15 cellular contexts compared by ENCODE assay signal in the genomic region with DNA sequence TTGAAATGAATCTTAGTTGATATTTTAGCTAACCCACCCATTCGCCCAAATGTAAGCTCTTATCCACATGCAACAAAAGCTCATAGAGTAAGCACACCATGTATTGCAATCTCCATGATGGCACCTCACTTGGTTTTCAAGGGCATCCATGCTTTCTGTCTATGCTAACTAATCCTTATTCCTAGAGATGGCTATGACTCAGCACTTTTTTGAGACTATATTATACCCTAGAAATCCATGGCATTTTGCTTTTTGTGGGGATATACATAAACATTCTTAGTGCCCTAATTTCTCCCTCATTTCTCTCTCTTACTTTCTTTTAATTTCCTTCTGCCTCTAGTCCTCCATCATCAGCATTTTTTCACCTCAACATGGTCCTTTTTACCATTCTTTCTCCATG.
"Had no signal": no experiment of that assay in that cellular context is flagged by ENCODE, and none has a peak within 500 bp of the region (broad histone marks: within the 10 kb centered on the region; RNA-seq: fewer than 3 reads in every experiment).

No MANE protein-coding gene starts in this region.

- H3K27me3 ChIP-seq: colonic mucosa, gastroesophageal sphincter, heart right ventricle, ovary had no signal

- H3K9me3 ChIP-seq: colonic mucosa, gastroesophageal sphincter had no signal

- H3K36me3 ChIP-seq: colonic mucosa, gastroesophageal sphincter, heart right ventricle, ovary had no signal

- H3K4me1 ChIP-seq: colonic mucosa, heart right ventricle had no signal

- H3K4me3 ChIP-seq: colonic mucosa, gastroesophageal sphincter, heart right ventricle, ovary had no signal

- FAIRE-seq: endometrium, urothelium cell line had no signal

- H3K27ac ChIP-seq: colonic mucosa, gastroesophageal sphincter, heart right ventricle, ovary had no signal

- ATAC-seq: activated naive CD4-positive, alpha-beta T cell treated with anti-CD3 and anti-CD28 coated beads, Interleukin-2, amount 50 U/mL, for 72 hours; gastroesophageal sphincter; heart right ventricle; naive thymus-derived CD8-positive, alpha-beta T cell; sciatic nerve; stimulated activated naive B cell treated with anti-CD40 and anti-IgM and Interleukin-4, amounts not matched to agents 10 μg/mL and 1 μg/mL and 100 μg/mL, for 72 hours had no signal

- DNase-seq: activated CD4-positive, alpha-beta T cell treated with anti-CD3 and anti-CD28 coated beads, Interleukin-2, amount 50 U/mL, for 4 hours; activated gamma-delta T cell treated with Interleukin-2 at 50 U/mL for 16 hours; amygdala; central memory CD4-positive, alpha-beta T cell; colonic mucosa; erythroblast; heart right ventricle; naive thymus-derived CD8-positive, alpha-beta T cell; ovary; stimulated activated naive B cell treated with anti-CD40 and anti-IgM and Interleukin-4, amounts not matched to agents 10 μg/mL and 1 μg/mL and 100 μg/mL, for 72 hours had no signal
